ENCODE assay signal across 25 cellular contexts in the genomic region with DNA sequence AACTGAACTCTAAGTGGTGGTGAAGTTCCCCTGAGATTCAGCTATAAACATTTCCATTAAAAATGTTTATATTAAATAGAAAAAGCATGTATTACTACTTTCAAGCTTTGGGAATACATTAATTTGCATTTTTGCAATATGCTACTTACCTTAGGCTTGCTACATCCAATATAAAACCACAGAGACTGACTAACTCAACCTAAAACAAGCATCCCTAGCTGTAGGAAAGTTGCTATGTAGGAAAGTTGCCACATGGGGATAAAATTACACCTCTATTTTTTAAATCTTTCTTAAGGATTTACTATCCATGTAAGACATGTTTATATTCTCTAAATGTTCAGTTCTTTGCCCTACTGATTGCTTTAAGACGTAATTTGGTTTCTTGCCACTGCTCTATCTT.
"Had no signal": no experiment of that assay in that cellular context is flagged by ENCODE, and none has a peak within 500 bp of the region (broad histone marks: within the 10 kb centered on the region; RNA-seq: fewer than 3 reads in every experiment).

No MANE protein-coding gene starts in this region.

- H3K27me3 ChIP-seq: ovary, right atrium auricular region, suprapubic skin, tibial artery, upper lobe of right lung had no signal

- H3K9me3 Mint-ChIP-seq: immature natural killer cell; naive thymus-derived CD4-positive, alpha-beta T cell; natural killer cell treated with Interleukin-12 subunit alpha and Interleukin-12 subunit beta and Interleukin-15 and Interleukin-18, amount 100 ng/mL, for 72 hours; stimulated activated effector memory CD8-positive, alpha-beta T cell treated with anti-CD3 and anti-CD28 coated beads, Interleukin-12 subunit alpha, Interleukin-12 subunit beta, amount 100 ng/mL, for 72 hours; stimulated activated naive CD8-positive, alpha-beta T cell treated with anti-CD3 and anti-CD28 coated beads, Interleukin-15, Interleukin-2, amounts not matched to agents 100 ng/mL and 50 ng/mL, for 24 hours had no signal

- H3K36me3 ChIP-seq: left ventricle myocardium inferior, ovary, right atrium auricular region, suprapubic skin, thoracic aorta, tibial artery, upper lobe of right lung had no signal

- H3K4me3 ChIP-seq: left ventricle myocardium inferior, lung, mucosa of descending colon, ovary, right atrium auricular region, skin epidermis, suprapubic skin, thoracic aorta, tibial artery, upper lobe of right lung had no signal

- H3K9me3 ChIP-seq: left ventricle myocardium inferior, mucosa of descending colon, ovary, right atrium auricular region, suprapubic skin, thoracic aorta, tibial artery, upper lobe of right lung had no signal

- H3K27ac ChIP-seq: left ventricle myocardium inferior, ovary, right atrium auricular region, skin epidermis, suprapubic skin, thoracic aorta, tibial artery, upper lobe of right lung had no signal

- DNase-seq: hypothalamus; immature natural killer cell; islet precursor cell; left ventricle myocardium inferior; midbrain; mucosa of descending colon; naive thymus-derived CD4-positive, alpha-beta T cell; ovary; stimulated activated CD4-positive, alpha-beta T cell treated with anti-CD3 and anti-CD28 coated beads, Interleukin-12 subunit alpha, Interleukin-12 subunit beta, amount 100 ng/mL, for 4 hours; stimulated activated CD4-positive, alpha-beta T cell treated with anti-CD3 and anti-CD28 coated beads, Interleukin-15, amount 100 ng/mL, for 24 hours; stimulated activated CD4-positive, alpha-beta T cell treated with anti-CD3 and anti-CD28 coated beads, Interleukin-4, amount 100 ng/mL, for 24 hours; stimulated activated naive CD4-positive, alpha-beta T cell; tibial artery; trophoblast cell; upper lobe of right lung had no signal

- H3K36me3 Mint-ChIP-seq: immature natural killer cell; natural killer cell treated with Interleukin-12 subunit alpha and Interleukin-12 subunit beta and Interleukin-15 and Interleukin-18, amount 100 ng/mL, for 72 hours; stimulated activated effector memory CD8-positive, alpha-beta T cell treated with anti-CD3 and anti-CD28 coated beads, Interleukin-12 subunit alpha, Interleukin-12 subunit beta, amount 100 ng/mL, for 72 hours had no signal

- H3K4me3 Mint-ChIP-seq: immature natural killer cell; naive thymus-derived CD4-positive, alpha-beta T cell; natural killer cell treated with Interleukin-12 subunit alpha and Interleukin-12 subunit beta and Interleukin-15 and Interleukin-18, amount 100 ng/mL, for 72 hours; stimulated activated effector memory CD8-positive, alpha-beta T cell treated with anti-CD3 and anti-CD28 coated beads, Interleukin-12 subunit alpha, Interleukin-12 subunit beta, amount 100 ng/mL, for 72 hours; stimulated activated naive CD8-positive, alpha-beta T cell treated with anti-CD3 and anti-CD28 coated beads, Interleukin-15, Interleukin-2, amounts not matched to agents 100 ng/mL and 50 ng/mL, for 24 hours had no signal

- H3K27me3 Mint-ChIP-seq: naive thymus-derived CD4-positive, alpha-beta T cell; natural killer cell treated with Interleukin-12 subunit alpha and Interleukin-12 subunit beta and Interleukin-15 and Interleukin-18, amount 100 ng/mL, for 72 hours; progenitor cell of endocrine pancreas; stimulated activated naive CD8-positive, alpha-beta T cell treated with anti-CD3 and anti-CD28 coated beads, Interleukin-15, Interleukin-2, amounts not matched to agents 100 ng/mL and 50 ng/mL, for 24 hours had no signal

- ATAC-seq: mucosa of descending colon; naive thymus-derived CD4-positive, alpha-beta T cell; natural killer cell treated with Interleukin-12 subunit alpha and Interleukin-12 subunit beta and Interleukin-15 and Interleukin-18, amount 100 ng/mL, for 72 hours; sciatic nerve; stimulated activated effector memory CD8-positive, alpha-beta T cell treated with anti-CD3 and anti-CD28 coated beads, Interleukin-12 subunit alpha, Interleukin-12 subunit beta, amount 100 ng/mL, for 72 hours; upper lobe of right lung had no signal

- H3K27ac Mint-ChIP-seq: immature natural killer cell; naive thymus-derived CD4-positive, alpha-beta T cell; natural killer cell treated with Interleukin-12 subunit alpha and Interleukin-12 subunit beta and Interleukin-15 and Interleukin-18, amount 100 ng/mL, for 72 hours; progenitor cell of endocrine pancreas; stimulated activated effector memory CD8-positive, alpha-beta T cell treated with anti-CD3 and anti-CD28 coated beads, Interleukin-12 subunit alpha, Interleukin-12 subunit beta, amount 100 ng/mL, for 72 hours; stimulated activated naive CD8-positive, alpha-beta T cell treated with anti-CD3 and anti-CD28 coated beads, Interleukin-15, Interleukin-2, amounts not matched to agents 100 ng/mL and 50 ng/mL, for 24 hours had no signal
